In genomic region chr1:58206749-58207148, GRCh38 we compare ENCODE assay signal across 23 cellular contexts.
"Had no signal": no experiment of that assay in that cellular context is flagged by ENCODE, and none has a peak within 500 bp of the region (broad histone marks: within the 10 kb centered on the region; RNA-seq: fewer than 3 reads in every experiment).

No MANE protein-coding gene starts in this region.

- H3K4me3 ChIP-seq: colonic mucosa, heart right ventricle, psoas muscle, spleen, stomach, thoracic aorta, transverse colon had no signal

- H3K27ac Mint-ChIP-seq: naive thymus-derived CD4-positive, alpha-beta T cell; nephron progenitor cell; stimulated activated naive B cell treated with anti-CD40 and anti-IgM and Interleukin-4, amounts not matched to agents 10 μg/mL and 1 μg/mL and 100 μg/mL, for 72 hours had no signal

- H3K9me3 ChIP-seq: colonic mucosa, psoas muscle, spleen, stomach, thoracic aorta, transverse colon had no signal

- DNase-seq: colonic mucosa; dermis blood vessel endothelial cell; erythroblast; heart right ventricle; hypothalamus; kidney glomerular epithelial cell; naive thymus-derived CD4-positive, alpha-beta T cell; nephron progenitor cell; psoas muscle; retina; spleen; stimulated activated CD4-positive, alpha-beta T cell treated with anti-CD3 and anti-CD28 coated beads, Interleukin-15, amount 100 ng/mL, for 24 hours; stimulated activated CD4-positive, alpha-beta T cell treated with anti-CD3 and anti-CD28 coated beads, Interleukin-1b, Interleukin-23, amount 100 ng/mL, for 48 hours; stimulated activated CD4-positive, alpha-beta T cell treated with anti-CD3 and anti-CD28 coated beads, Interleukin-4, amount 100 ng/mL, for 4 hours; stimulated activated naive B cell treated with anti-CD40 and anti-IgM and Interleukin-4, amounts not matched to agents 10 μg/mL and 1 μg/mL and 100 μg/mL, for 72 hours; stomach; substantia nigra; transverse colon had no signal

- FAIRE-seq: frontal cortex, islet of Langerhans had no signal

- H3K4me1 ChIP-seq: colonic mucosa, heart right ventricle, parathyroid adenoma, psoas muscle, spleen, stomach, transverse colon had no signal

- H3K4me1 Mint-ChIP-seq: naive thymus-derived CD4-positive, alpha-beta T cell; stimulated activated naive B cell treated with anti-CD40 and anti-IgM and Interleukin-4, amounts not matched to agents 10 μg/mL and 1 μg/mL and 100 μg/mL, for 72 hours had no signal

- H3K4me3 Mint-ChIP-seq: naive thymus-derived CD4-positive, alpha-beta T cell; nephron progenitor cell; stimulated activated naive B cell treated with anti-CD40 and anti-IgM and Interleukin-4, amounts not matched to agents 10 μg/mL and 1 μg/mL and 100 μg/mL, for 72 hours had no signal

- H3K9me3 Mint-ChIP-seq: nephron progenitor cell had no signal

- H3K27me3 ChIP-seq: colonic mucosa, heart right ventricle, spleen, stomach, transverse colon had no signal

- H3K36me3 ChIP-seq: colonic mucosa, heart right ventricle, spleen, stomach, thoracic aorta, transverse colon had no signal

- ATAC-seq: heart right ventricle; naive thymus-derived CD4-positive, alpha-beta T cell; psoas muscle; sciatic nerve; stimulated activated naive B cell treated with anti-CD40 and anti-IgM and Interleukin-4, amounts not matched to agents 10 μg/mL and 1 μg/mL and 100 μg/mL, for 72 hours had no signal

- H3K27ac ChIP-seq: colonic mucosa, heart right ventricle, parathyroid adenoma, psoas muscle, spleen, stomach, thoracic aorta, transverse colon had no signal

- H3K36me3 Mint-ChIP-seq: naive thymus-derived CD4-positive, alpha-beta T cell had no signal
